ENCODE assay signal across 2 cellular contexts in the genomic region with DNA sequence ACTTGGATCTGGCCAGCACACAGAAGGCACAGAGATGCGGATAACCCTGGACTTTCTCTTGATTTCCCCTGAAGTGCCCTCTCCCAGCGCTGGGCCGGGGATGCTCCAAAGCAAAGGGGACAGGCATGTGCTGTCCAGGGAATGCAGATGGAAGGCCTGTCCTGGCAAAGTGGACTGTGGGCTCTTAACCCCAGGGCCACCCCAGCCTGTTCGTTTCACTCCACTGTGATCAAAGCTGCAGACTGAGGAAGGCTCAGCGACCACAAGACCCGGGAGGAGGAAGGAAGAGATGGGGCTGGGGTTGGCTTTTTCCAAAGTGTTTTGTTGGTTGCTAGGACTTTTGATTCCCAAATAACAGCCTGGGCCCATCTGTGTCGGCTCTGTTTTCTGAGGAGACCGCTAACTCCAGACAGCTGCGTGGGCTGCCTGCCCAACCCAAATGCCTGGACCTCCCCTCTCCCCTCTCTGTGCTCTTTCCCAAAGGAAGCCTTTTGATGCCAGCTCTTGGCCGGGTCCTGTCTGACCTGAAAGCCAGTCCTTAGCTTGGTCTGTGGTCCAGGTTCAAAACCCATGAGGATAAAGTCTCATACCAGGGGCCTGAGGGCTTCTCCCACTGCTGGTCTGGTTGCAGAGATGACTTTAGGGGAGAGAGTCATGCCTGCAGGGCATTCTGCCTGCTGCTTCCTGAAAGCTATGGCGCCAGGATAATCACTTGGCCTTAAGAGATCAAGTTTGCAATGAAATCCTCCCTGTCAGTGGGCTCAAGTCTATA.
TF ChIP-seq lines count a peak whose summit lies in the region.

No MANE protein-coding gene starts in this region.

TF ChIP-seq in liver, 16 proteins besides CTCF, POLR2A, EP300 and RAD21 (continued from another document):
- TF ChIP-seq FOXA2 (IDR thresholded peaks at IDR 0.05): no peak
- TF ChIP-seq YY1 (IDR thresholded peaks at IDR 0.05): no peak
- TF ChIP-seq JUND (IDR thresholded peaks at IDR 0.05): no peak
- TF ChIP-seq, protein P1, sequence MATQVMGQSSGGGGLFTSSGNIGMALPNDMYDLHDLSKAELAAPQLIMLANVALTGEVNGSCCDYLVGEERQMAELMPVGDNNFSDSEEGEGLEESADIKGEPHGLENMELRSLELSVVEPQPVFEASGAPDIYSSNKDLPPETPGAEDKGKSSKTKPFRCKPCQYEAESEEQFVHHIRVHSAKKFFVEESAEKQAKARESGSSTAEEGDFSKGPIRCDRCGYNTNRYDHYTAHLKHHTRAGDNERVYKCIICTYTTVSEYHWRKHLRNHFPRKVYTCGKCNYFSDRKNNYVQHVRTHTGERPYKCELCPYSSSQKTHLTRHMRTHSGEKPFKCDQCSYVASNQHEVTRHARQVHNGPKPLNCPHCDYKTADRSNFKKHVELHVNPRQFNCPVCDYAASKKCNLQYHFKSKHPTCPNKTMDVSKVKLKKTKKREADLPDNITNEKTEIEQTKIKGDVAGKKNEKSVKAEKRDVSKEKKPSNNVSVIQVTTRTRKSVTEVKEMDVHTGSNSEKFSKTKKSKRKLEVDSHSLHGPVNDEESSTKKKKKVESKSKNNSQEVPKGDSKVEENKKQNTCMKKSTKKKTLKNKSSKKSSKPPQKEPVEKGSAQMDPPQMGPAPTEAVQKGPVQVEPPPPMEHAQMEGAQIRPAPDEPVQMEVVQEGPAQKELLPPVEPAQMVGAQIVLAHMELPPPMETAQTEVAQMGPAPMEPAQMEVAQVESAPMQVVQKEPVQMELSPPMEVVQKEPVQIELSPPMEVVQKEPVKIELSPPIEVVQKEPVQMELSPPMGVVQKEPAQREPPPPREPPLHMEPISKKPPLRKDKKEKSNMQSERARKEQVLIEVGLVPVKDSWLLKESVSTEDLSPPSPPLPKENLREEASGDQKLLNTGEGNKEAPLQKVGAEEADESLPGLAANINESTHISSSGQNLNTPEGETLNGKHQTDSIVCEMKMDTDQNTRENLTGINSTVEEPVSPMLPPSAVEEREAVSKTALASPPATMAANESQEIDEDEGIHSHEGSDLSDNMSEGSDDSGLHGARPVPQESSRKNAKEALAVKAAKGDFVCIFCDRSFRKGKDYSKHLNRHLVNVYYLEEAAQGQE (IDR thresholded peaks at IDR 0.05): no peak
- TF ChIP-seq EGR1 (IDR thresholded peaks at IDR 0.05; ENCODE audit: low read depth in 2 of 2): no peak
TF ChIP-seq in liver: peak in this region for 0.

TF ChIP-seq in HepG2, 621 proteins besides CTCF, POLR2A, EP300 and RAD21:
- TF ChIP-seq PLRG1 (conservative IDR thresholded peaks at IDR 0.05) (no peak), SMAD3 (CRISPR knock-in tag; IDR thresholded peaks at IDR 0.05) (no peak), MAFG (CRISPR knock-in tag; IDR thresholded peaks at IDR 0.05) (no peak), ZNF431 (CRISPR knock-in tag; IDR thresholded peaks at IDR 0.05; ENCODE audit: borderline replicate concordance, low read depth) (no peak), MTF1 (CRISPR knock-in tag; IDR thresholded peaks at IDR 0.05) (no peak), ZFP36L2 (CRISPR knock-in tag; IDR thresholded peaks at IDR 0.05) (no peak), MAFF (IDR thresholded peaks at IDR 0.05; ENCODE audit: low read depth, low read length) (no peak), SNAI1 (CRISPR knock-in tag; IDR thresholded peaks at IDR 0.05; ENCODE audit: borderline replicate concordance) (no peak), RBM22 (optimal IDR thresholded peaks at IDR 0.05; ENCODE audit: low read length) (no peak), ZSCAN9 (CRISPR knock-in tag; IDR thresholded peaks at IDR 0.05; ENCODE audit: borderline replicate concordance) (no peak), HDAC1 (CRISPR knock-in tag; IDR thresholded peaks at IDR 0.05) (no peak), ZNF639 (CRISPR knock-in tag; conservative IDR thresholded peaks at IDR 0.05) (no peak), ZBTB7A (CRISPR knock-in tag; IDR thresholded peaks at IDR 0.05) (no peak), ZNF20 (CRISPR knock-in tag; IDR thresholded peaks at IDR 0.05) (no peak)
- TF ChIP-seq, protein P2, sequence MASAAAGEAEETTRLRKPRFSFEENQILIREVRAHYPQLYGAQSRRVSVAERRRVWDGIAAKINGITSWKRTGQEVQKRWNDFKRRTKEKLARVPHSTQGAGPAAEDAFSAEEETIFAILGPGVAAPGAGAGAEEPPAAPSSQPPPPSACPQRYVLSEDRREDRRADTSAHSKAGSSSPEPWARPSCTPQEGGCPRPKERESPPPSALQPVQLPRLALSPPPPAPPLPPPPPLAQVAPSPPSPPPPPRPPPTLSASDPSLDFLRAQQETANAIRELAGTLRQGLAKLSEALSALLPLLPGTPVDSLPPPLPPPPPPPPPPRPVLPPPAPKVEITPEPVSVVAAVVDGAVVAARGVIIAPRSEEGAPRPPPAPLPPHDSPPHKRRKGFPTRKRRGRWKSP (CRISPR knock-in tag; IDR thresholded peaks at IDR 0.05): no peak
- TF ChIP-seq, protein P3, sequence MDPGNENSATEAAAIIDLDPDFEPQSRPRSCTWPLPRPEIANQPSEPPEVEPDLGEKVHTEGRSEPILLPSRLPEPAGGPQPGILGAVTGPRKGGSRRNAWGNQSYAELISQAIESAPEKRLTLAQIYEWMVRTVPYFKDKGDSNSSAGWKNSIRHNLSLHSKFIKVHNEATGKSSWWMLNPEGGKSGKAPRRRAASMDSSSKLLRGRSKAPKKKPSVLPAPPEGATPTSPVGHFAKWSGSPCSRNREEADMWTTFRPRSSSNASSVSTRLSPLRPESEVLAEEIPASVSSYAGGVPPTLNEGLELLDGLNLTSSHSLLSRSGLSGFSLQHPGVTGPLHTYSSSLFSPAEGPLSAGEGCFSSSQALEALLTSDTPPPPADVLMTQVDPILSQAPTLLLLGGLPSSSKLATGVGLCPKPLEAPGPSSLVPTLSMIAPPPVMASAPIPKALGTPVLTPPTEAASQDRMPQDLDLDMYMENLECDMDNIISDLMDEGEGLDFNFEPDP (CRISPR knock-in tag; conservative IDR thresholded peaks at IDR 0.05): no peak
